ENCODE assay signal across 13 cellular contexts in the genomic region with DNA sequence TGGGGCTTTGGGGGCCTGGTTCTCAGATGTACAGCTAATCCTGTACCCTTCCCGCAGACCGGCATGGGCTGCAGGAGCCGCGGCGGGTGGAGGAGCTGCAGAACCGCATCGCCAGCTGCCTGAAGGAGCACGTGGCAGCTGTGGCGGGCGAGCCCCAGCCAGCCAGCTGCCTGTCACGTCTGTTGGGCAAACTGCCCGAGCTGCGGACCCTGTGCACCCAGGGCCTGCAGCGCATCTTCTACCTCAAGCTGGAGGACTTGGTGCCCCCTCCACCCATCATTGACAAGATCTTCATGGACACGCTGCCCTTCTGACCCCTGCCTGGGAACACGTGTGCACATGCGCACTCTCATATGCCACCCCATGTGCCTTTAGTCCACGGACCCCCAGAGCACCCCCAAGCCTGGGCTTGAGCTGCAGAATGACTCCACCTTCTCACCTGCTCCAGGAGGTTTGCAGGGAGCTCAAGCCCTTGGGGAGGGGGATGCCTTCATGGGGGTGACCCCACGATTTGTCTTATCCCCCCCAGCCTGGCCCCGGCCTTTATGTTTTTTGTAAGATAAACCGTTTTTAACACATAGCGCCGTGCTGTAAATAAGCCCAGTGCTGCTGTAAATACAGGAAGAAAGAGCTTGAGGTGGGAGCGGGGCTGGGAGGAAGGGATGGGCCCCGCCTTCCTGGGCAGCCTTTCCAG. TPM values are rescaled to one million over a fixed set of nuclear protein-coding genes. Genes with fewer than 3 reads are reported as not detected.
DNase-seq lines count a peak whose midpoint lies in the region; ATAC-seq and TF ChIP-seq lines count a peak whose summit lies in the region.
"Had no signal": no experiment of that assay in that cellular context is flagged by ENCODE, and none has a peak within 500 bp of the region (broad histone marks: within the 10 kb centered on the region; RNA-seq: fewer than 3 reads in every experiment).

No MANE protein-coding gene starts in this region.

- no peak for ATAC-seq in left ventricle myocardium superior
- ATAC-seq in Right ventricle myocardium superior (ENCODE audit: poor library complexity): no peak
- ATAC-seq in left lung: peak; percentile 2
- ATAC-seq in GM21381 (IDR thresholded peaks at IDR 0.05; ENCODE audit: unreplicated experiment): no peak
- ATAC-seq in HG03097 (IDR thresholded peaks at IDR 0.05; ENCODE audit: low FRiP score, unreplicated experiment): no peak
- ATAC-seq: effector memory CD8-positive, alpha-beta T cell; stimulated activated memory B cell treated with anti-CD40 and anti-IgM and Interleukin-4, amounts not matched to agents 10 μg/mL and 1 μg/mL and 100 μg/mL, for 72 hours had no signal

- no peak overlapping the region for H3K27ac ChIP-seq in left lung
- peak overlapping the region in 3 of 4 donors; percentile 21 to 95 (median 51) for H3K27ac ChIP-seq in transverse colon
- H3K27ac ChIP-seq: BLaER1 treated with 17β-estradiol and CSF1 and Interleukin-3, amounts not matched to agents 10 nM and 100 nM had no signal

- 73 to 77% methylated on average over 9 to 25 of the region's 25 CpGs for WGBS in transverse colon (ENCODE audit: low coverage in 1 of 2), 2 donors

- H3K4me1 ChIP-seq in left lung (peaks cover 0 to 2% of the 10 kb centered on the region in 2 donors), transverse colon (peaks cover 0 to 20% (median 6%) of the 10 kb centered on the region in 4 donors)
- H3K4me1 ChIP-seq: BLaER1 treated with 17β-estradiol and CSF1 and Interleukin-3, amounts not matched to agents 10 nM and 100 nM had no signal

- H3K36me3 ChIP-seq in left lung (peaks cover 0 to 57% of the 10 kb centered on the region in 2 donors), transverse colon (peaks cover 0 to 4% (median 0%) of the 10 kb centered on the region in 4 donors)

- TF ChIP-seq POLR2A in transverse colon (IDR thresholded peaks at IDR 0.05): no peak

- intact Hi-C loops in left ventricle myocardium superior (cut with micrococcal nuclease): no loop called here
- intact Hi-C loops in Right ventricle myocardium superior (cut with DNase I): no loop called here
- intact Hi-C loops in left lung (cut with DNase I): no loop called here
- intact Hi-C loops in transverse colon (cut with DNase I; ENCODE audit: low total_unique reads): no loop called here

- peak; percentile 33 for DNase-seq in left ventricle myocardium superior
- DNase-seq in Right ventricle myocardium superior: no peak
- DNase-seq in SHP77 treated with DMSO at 0.1 percent for 48 hours (lab: John Stamatoyannopoulos, UW): peak; percentile 33
- no peak for DNase-seq in left lung
- DNase-seq in transverse colon: peak; percentile 51
- DNase-seq in 8988T: no peak
- DNase-seq: activated T-cell treated with anti-CD3 and anti-CD28 coated beads, Interleukin-2, amount 50 U/mL, for 24 hours; effector memory CD8-positive, alpha-beta T cell had no signal

- H3K27me3 ChIP-seq in left lung: no peaks in the 10 kb centered on the region
- no peaks in the 10 kb centered on the region for H3K27me3 ChIP-seq in transverse colon
- H3K27me3 ChIP-seq: BLaER1 treated with 17β-estradiol and CSF1 and Interleukin-3, amounts not matched to agents 10 nM and 100 nM had no signal

- no peak for TF ChIP-seq EP300 in transverse colon (IDR thresholded peaks at IDR 0.05; ENCODE audit: low read depth)

- in situ Hi-C loops in transverse colon (cut with MboI; ENCODE audit: low pct_ligation_motif_present in 1 of 4, low pct_unique_long_range_greater_than_20kb in 1 of 4, low sequenced_read_pairs in 3 of 4): no loop called here

- H3K4me3 ChIP-seq in left lung (no peak overlapping the region), transverse colon (no peak overlapping the region)
- H3K4me3 ChIP-seq: BLaER1 treated with 17β-estradiol and CSF1 and Interleukin-3, amounts not matched to agents 10 nM and 100 nM had no signal

- TF ChIP-seq CTCF in left lung (IDR thresholded peaks at IDR 0.05) (no peak), transverse colon (IDR thresholded peaks at IDR 0.05) (no peak)

- H3K9me3 ChIP-seq in left lung: no peaks in the 10 kb centered on the region
- no peaks in the 10 kb centered on the region for H3K9me3 ChIP-seq in transverse colon
- H3K9me3 ChIP-seq: BLaER1 treated with 17β-estradiol and CSF1 and Interleukin-3, amounts not matched to agents 10 nM and 100 nM had no signal

RNA-seq across cellular contexts. Expression of a gene that starts 7.5 kb away (rescaled TPM):
- total RNA-seq in left ventricle myocardium superior (58.9 TPM), Right ventricle myocardium superior (46.1 TPM), left lung (100 to 1,000 TPM in 1 of 2 donors, 10 to 100 TPM in 1; 36.4 to 165 TPM), transverse colon (100 to 1,000 TPM in 1 of 4 donors, 10 to 100 TPM in 3; 50.7 to 102 (median 76.9) TPM)

RNA-seq across cellular contexts. Expression of a gene that starts 11.0 kb away (rescaled TPM):
- 26.5 TPM for total RNA-seq in left ventricle myocardium superior
- total RNA-seq in Right ventricle myocardium superior: 23.5 TPM
- total RNA-seq in left lung: 10 to 100 TPM; 35.7 to 42.4 TPM
- 10 to 100 TPM; 15.7 to 64.1 (median 51.6) TPM for total RNA-seq in transverse colon

RNA-seq across cellular contexts. Expression of a gene that starts 20.7 kb away (rescaled TPM):
- total RNA-seq in left ventricle myocardium superior (not detected), Right ventricle myocardium superior (0.35 TPM), left lung (1 to 10 TPM in 1 of 2 donors, under 1 TPM in 1; 0.47 to 4.5 TPM), transverse colon (1 to 10 TPM in 1 of 4 donors, under 1 TPM in 2, not detected in 1; 0.64 to 1.5 (median 0.80) TPM)
- total RNA-seq: lung microvascular endothelial cell had no signal

RNA-seq across cellular contexts. Expression of a gene that starts 52.0 kb away (rescaled TPM):
- total RNA-seq in left ventricle myocardium superior (22.2 TPM), Right ventricle myocardium superior (19.8 TPM), left lung (10 to 100 TPM; 30.6 to 63.7 TPM), transverse colon (10 to 100 TPM in 2 of 4 donors, 1 to 10 TPM in 2; 5.9 to 20.6 (median 9.7) TPM)

Comparison
In these comparisons a context has a peak if more than half of its experiments do, and no peak if none do; other contexts are left out.
1. DNase-seq: peak in left ventricle myocardium superior (single experiment), SHP77 treated with DMSO at 0.1 percent for 48 hours (single experiment) and transverse colon (single experiment); none in Right ventricle myocardium superior (single experiment), left lung (0 of 2) and 8988T (single experiment).
2. H3K27ac ChIP-seq: peak in transverse colon (3 of 4); none in left lung (0 of 2).